Comparison of ENCODE assay signal across 14 cellular contexts in genomic region chr13:43363156-43363918, GRCh38.
DNase-seq lines count a peak whose midpoint lies in the region; TF ChIP-seq lines count a peak whose summit lies in the region.
"Had no signal": no experiment of that assay in that cellular context is flagged by ENCODE, and none has a peak within 500 bp of the region (broad histone marks: within the 10 kb centered on the region; RNA-seq: fewer than 3 reads in every experiment).

No MANE protein-coding gene starts in this region.

- H3K14ac ChIP-seq in mesenchymal stem cell (ENCODE audit: low read length in 2 of 2): no peak overlapping the region

- H3K18ac ChIP-seq in mesenchymal stem cell (ENCODE audit: low read depth in 1 of 2, low read length in 2 of 2): no peak overlapping the region

- no peak overlapping the region for H4K91ac ChIP-seq in mesenchymal stem cell (ENCODE audit: low read length)

- H3K79me1 ChIP-seq in mesenchymal stem cell (replicated peaks; ENCODE audit: low read length, poor library complexity, severe bottlenecking): no peaks in the 10 kb centered on the region

- H3K27me3 ChIP-seq in brain microvascular endothelial cell (replicated peaks): no peaks in the 10 kb centered on the region
- no peaks in the 10 kb centered on the region for H3K27me3 ChIP-seq in mesenchymal stem cell (ENCODE audit: control insufficient read depth in 1 of 2, insufficient read depth in 1 of 2, low read length in 2 of 2)
- H3K27me3 ChIP-seq in transverse colon: no peaks in the 10 kb centered on the region

- in situ Hi-C loops in brain microvascular endothelial cell (cut with HindIII; ENCODE audit: low pct_ligation_motif_present, low sequenced_read_pairs): no loop called here
- in situ Hi-C loops in transverse colon (cut with MboI; ENCODE audit: low pct_ligation_motif_present in 1 of 4, low pct_unique_long_range_greater_than_20kb in 1 of 4, low sequenced_read_pairs in 3 of 4): no loop called here

- H3K36me3 ChIP-seq in brain microvascular endothelial cell (replicated peaks) (no peaks in the 10 kb centered on the region), mesenchymal stem cell (ENCODE audit: control insufficient read depth in 1 of 2, insufficient read depth in 2 of 2, low read depth in 1 of 2, low read length in 2 of 2) (peaks cover 0 to 8% of the 10 kb centered on the region in 2 experiments), transverse colon (no peaks in the 10 kb centered on the region)

- no peak overlapping the region for H2BK15ac ChIP-seq in mesenchymal stem cell (ENCODE audit: low read depth, poor library complexity, severe bottlenecking)

- no peak overlapping the region for H2AK5ac ChIP-seq in mesenchymal stem cell (ENCODE audit: low read length, severe bottlenecking)

- H3K9me3 ChIP-seq in mesenchymal stem cell (ENCODE audit: control insufficient read depth, low read length): no peaks in the 10 kb centered on the region
- no peaks in the 10 kb centered on the region for H3K9me3 ChIP-seq in transverse colon

- TF ChIP-seq CTCF in brain microvascular endothelial cell (IDR thresholded peaks at IDR 0.05; ENCODE audit: low read depth, low read length, missing control alignments) (no peak), transverse colon (IDR thresholded peaks at IDR 0.05) (no peak)

- H3K27ac ChIP-seq in brain microvascular endothelial cell (peak overlapping the region; percentile 6), mesenchymal stem cell (ENCODE audit: low read length, poor library complexity, severe bottlenecking) (no peak overlapping the region), transverse colon (peak overlapping the region; percentile 44 to 74 (median 64))

- 30% methylated on average over 4 of the region's 5 CpGs for WGBS in mesenchymal stem cell
- 58 to 70% methylated on average over 5 of the region's 5 CpGs for WGBS in transverse colon (ENCODE audit: low coverage in 1 of 2), 2 donors

- H3K23ac ChIP-seq in mesenchymal stem cell (ENCODE audit: low read length in 2 of 2): no peak overlapping the region

- H2BK120ac ChIP-seq in mesenchymal stem cell (ENCODE audit: low read depth, low read length): no peak overlapping the region

- intact Hi-C loops in transverse colon (cut with DNase I; ENCODE audit: low total_unique reads): no loop called here

- H3K9ac ChIP-seq in mesenchymal stem cell (ENCODE audit: low read length): peak overlapping the region; percentile 82

- TF ChIP-seq EP300 in transverse colon (IDR thresholded peaks at IDR 0.05; ENCODE audit: low read depth): no peak

- no peak overlapping the region for H3K4ac ChIP-seq in mesenchymal stem cell (ENCODE audit: low read depth in 1 of 2, low read length in 2 of 2)

- H2BK5ac ChIP-seq in mesenchymal stem cell (ENCODE audit: low read depth, low read length, poor library complexity, severe bottlenecking): no peak overlapping the region

- H2AFZ ChIP-seq in mesenchymal stem cell (ENCODE audit: low read depth, low read length): no peak overlapping the region

- DNase-seq in NCI-H1417 (lab: John Stamatoyannopoulos, UW) (peak; percentile 2 to 66 (median 46)), NCI-H1417 treated with DMSO at 0.1 percent for 48 hours (lab: John Stamatoyannopoulos, UW) (no peak), brain microvascular endothelial cell (no peak), mesenchymal stem cell (peak; percentile 79), transverse colon (no peak), iPS-NIHi7 (ENCODE audit: extremely low spot score) (no peak)
- no peak for DNase-seq in stimulated activated CD4-positive, alpha-beta T cell treated with anti-CD3 and anti-CD28 coated beads, Interleukin-4, amount 100 ng/mL, for 1 hour
- no peak for DNase-seq in stimulated activated CD4-positive, alpha-beta T cell treated with anti-CD3 and anti-CD28 coated beads, Interleukin-2, amount 100 ng/mL, for 24 hours
- DNase-seq: 8988T; activated CD4-positive, alpha-beta memory T cell treated with anti-CD3 and anti-CD28 coated beads for 36 hours; cerebellar nuclear complex; NCI-H1105 treated with DMSO at 0.1 percent for 48 hours; NK-92 treated with Interleukin-12 subunit alpha and Interleukin-12 subunit beta, amount 100 ng/mL, for 24 hours; stimulated activated naive CD8-positive, alpha-beta T cell treated with anti-CD3 and anti-CD28 coated beads, Interleukin-15, amount 100 ng/mL, for 72 hours had no signal

- H3K4me1 ChIP-seq in mesenchymal stem cell (ENCODE audit: control insufficient read depth, insufficient read depth, low read depth, low read length) (peaks cover 5% of the 10 kb centered on the region), transverse colon (peaks cover 4 to 29% (median 17%) of the 10 kb centered on the region in 4 donors)

- H3K4me3 ChIP-seq in brain microvascular endothelial cell (ENCODE audit: low read depth, low read length) (no peak overlapping the region), mesenchymal stem cell (ENCODE audit: insufficient read depth in 1 of 2, low read depth in 1 of 2, low read length in 2 of 2) (peak overlapping the region in 1 of 2 experiments; percentile 52), transverse colon (no peak overlapping the region)

- no peak overlapping the region for H3K4me2 ChIP-seq in mesenchymal stem cell (ENCODE audit: low read length, poor library complexity, severe bottlenecking)

- no peak overlapping the region for H2BK12ac ChIP-seq in mesenchymal stem cell (ENCODE audit: low read length in 2 of 2)

- H4K8ac ChIP-seq in mesenchymal stem cell (ENCODE audit: low read length): no peak overlapping the region

- TF ChIP-seq POLR2A in transverse colon (IDR thresholded peaks at IDR 0.05): no peak

Comparison
In these comparisons a context has a peak if more than half of its experiments do, and no peak if none do; other contexts are left out.
1. DNase-seq: peak in NCI-H1417 (3 of 3) and mesenchymal stem cell (single experiment); none in NCI-H1417 treated with DMSO at 0.1 percent for 48 hours (single experiment), brain microvascular endothelial cell (single experiment), transverse colon (single experiment), iPS-NIHi7 (single experiment), stimulated activated CD4-positive, alpha-beta T cell treated with anti-CD3 and anti-CD28 coated beads, Interleukin-4, amount 100 ng/mL, for 1 hour (single experiment) and stimulated activated CD4-positive, alpha-beta T cell treated with anti-CD3 and anti-CD28 coated beads, Interleukin-2, amount 100 ng/mL, for 24 hours (0 of 2).